8 cellular contexts compared by ENCODE assay signal in the genomic region with DNA sequence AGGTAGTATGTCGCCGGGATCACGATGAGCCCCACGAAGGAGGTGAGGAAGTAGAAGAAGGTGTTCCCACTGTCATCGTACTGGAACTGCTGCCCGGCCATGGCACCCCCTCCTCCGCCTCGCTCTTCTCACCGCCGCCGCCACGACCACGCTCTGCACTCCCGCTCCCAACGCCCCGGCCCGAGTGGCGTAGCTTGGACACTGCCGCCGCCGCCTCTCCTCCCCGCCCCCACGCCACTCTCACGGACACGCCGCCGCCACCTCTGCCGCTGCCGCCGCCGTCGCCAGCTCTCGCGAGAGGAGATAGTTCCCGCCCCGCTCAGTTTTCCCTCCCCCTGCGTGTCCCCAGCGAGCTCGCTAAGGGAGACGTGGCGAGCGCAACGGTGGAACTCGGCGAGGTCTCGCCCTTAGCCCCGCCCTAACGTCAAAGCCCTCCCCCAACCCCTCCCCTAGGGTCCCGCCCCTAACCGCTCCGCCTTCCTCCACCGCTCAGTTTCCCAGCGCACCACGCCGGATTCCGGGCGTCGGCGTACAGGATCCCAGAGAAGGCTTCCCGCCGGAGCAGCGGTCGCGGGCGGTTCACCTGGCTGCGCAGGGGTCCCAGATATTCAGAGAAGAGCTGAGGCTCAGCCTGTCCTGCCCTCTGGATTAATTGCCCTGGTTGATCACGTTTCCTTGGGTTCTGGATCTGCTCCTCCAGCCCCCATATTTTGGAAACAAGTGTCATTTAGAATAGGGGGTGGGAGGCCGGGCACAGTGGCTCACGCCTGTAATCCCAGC. TPM values are rescaled to one million over a fixed set of nuclear protein-coding genes. Genes with fewer than 3 reads are reported as not detected.
DNase-seq lines count a peak whose midpoint lies in the region; ATAC-seq and TF ChIP-seq lines count a peak whose summit lies in the region.

A gene with protein sequence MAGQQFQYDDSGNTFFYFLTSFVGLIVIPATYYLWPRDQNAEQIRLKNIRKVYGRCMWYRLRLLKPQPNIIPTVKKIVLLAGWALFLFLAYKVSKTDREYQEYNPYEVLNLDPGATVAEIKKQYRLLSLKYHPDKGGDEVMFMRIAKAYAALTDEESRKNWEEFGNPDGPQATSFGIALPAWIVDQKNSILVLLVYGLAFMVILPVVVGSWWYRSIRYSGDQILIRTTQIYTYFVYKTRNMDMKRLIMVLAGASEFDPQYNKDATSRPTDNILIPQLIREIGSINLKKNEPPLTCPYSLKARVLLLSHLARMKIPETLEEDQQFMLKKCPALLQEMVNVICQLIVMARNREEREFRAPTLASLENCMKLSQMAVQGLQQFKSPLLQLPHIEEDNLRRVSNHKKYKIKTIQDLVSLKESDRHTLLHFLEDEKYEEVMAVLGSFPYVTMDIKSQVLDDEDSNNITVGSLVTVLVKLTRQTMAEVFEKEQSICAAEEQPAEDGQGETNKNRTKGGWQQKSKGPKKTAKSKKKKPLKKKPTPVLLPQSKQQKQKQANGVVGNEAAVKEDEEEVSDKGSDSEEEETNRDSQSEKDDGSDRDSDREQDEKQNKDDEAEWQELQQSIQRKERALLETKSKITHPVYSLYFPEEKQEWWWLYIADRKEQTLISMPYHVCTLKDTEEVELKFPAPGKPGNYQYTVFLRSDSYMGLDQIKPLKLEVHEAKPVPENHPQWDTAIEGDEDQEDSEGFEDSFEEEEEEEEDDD (minus strand): TSS at position 300 of the 780 bp plus-strand sequence. CDS start 199 bp downstream, at position 101.

- no peaks in the 10 kb centered on the region for H3K9me3 ChIP-seq in mucosa of descending colon

- peak; percentile 90 for ATAC-seq in GM21529 (IDR thresholded peaks at IDR 0.05; ENCODE audit: unreplicated experiment)
- ATAC-seq in mucosa of descending colon = peak; percentile 98

- H3K36me3 Mint-ChIP-seq in IgD-negative memory B cell = no peaks in the 10 kb centered on the region

- peaks cover 14 to 23% (median 19%) of the 10 kb centered on the region in 3 donors for H3K4me1 Mint-ChIP-seq in IgD-negative memory B cell

- peak within 1 kb of the TSS; percentile 84 for H3K4me3 ChIP-seq in mucosa of descending colon

- DNase-seq in DMS114 treated with DMSO at 0.1 percent for 48 hours (lab: John Stamatoyannopoulos, UW; ENCODE audit: unreplicated experiment) (peak; percentile 84), OCI-M1 (lab: John Stamatoyannopoulos, UW) (peak; percentile 99), activated T-cell treated with anti-CD3 and anti-CD28 coated beads for 24 hours (ENCODE audit: low read depth) (peak; percentile 96), epidermal melanocyte (ENCODE audit: insufficient read length, low spot score) (peak; percentile 95), mucosa of descending colon (peak; percentile 97 to 99 (median 99))
- peak; percentile 88 to 96 for DNase-seq in stimulated activated CD8-positive, alpha-beta memory T cell treated with anti-CD3 and anti-CD28 coated beads, Interleukin-4, amount 100 ng/mL, for 1 hour (ENCODE audit: low read depth in 2 of 2, low spot score in 1 of 2)

- H3K4me1 ChIP-seq in mucosa of descending colon (ENCODE audit: low read depth) = peaks cover 9% of the 10 kb centered on the region

- H3K27ac Mint-ChIP-seq in IgD-negative memory B cell = peak within 1 kb of the TSS; percentile 84 to 94 (median 91)

- no peaks in the 10 kb centered on the region for H3K27me3 Mint-ChIP-seq in IgD-negative memory B cell

- H3K36me3 ChIP-seq in mucosa of descending colon (ENCODE audit: low read depth) = no peaks in the 10 kb centered on the region

- peak within 1 kb of the TSS; percentile 97 to 100 (median 98) for H3K4me3 Mint-ChIP-seq in IgD-negative memory B cell

- no peak for TF ChIP-seq CTCF in mucosa of descending colon (IDR thresholded peaks at IDR 0.05)

- intact Hi-C loops in mucosa of descending colon (cut with DNase I, micrococcal nuclease) = no loop called here

- no peaks in the 10 kb centered on the region for H3K9me3 Mint-ChIP-seq in IgD-negative memory B cell

RNA-seq across cellular contexts. Expression of the gene that starts here (rescaled TPM):
- 41.3 TPM for polyA plus RNA-seq in IgD-negative memory B cell
- total RNA-seq in mucosa of descending colon = 10 to 100 TPM; 47.5 to 84.9 (median 70.8) TPM

Comparison
In these comparisons a context has a peak if more than half of its experiments do, and no peak if none do; other contexts are left out.
1. Peak in every context shown above with its lines: DNase-seq, ATAC-seq and H3K4me3 ChIP-seq.